13 cellular contexts compared by ENCODE assay signal in genomic region chr10:112875474-112876267, GRCh38.
DNase-seq lines count a peak whose midpoint lies in the region; ATAC-seq and TF ChIP-seq lines count a peak whose summit lies in the region.
"Had no signal": no experiment of that assay in that cellular context is flagged by ENCODE, and none has a peak within 500 bp of the region (broad histone marks: within the 10 kb centered on the region; RNA-seq: fewer than 3 reads in every experiment).

No MANE protein-coding gene starts in this region.

- peak; percentile 55 for ATAC-seq in GM21447 (IDR thresholded peaks at IDR 0.05; ENCODE audit: unreplicated experiment)
- peak; percentile 31; the same call in 1 of the 3 replicates for ATAC-seq in SK-N-SH treated with all-trans-retinoic acid at 6 μM for 48 hours
- no peak for ATAC-seq in HG03045 (IDR thresholded peaks at IDR 0.05; ENCODE audit: unreplicated experiment)
- ATAC-seq in psoas muscle, result no peak
- no peak for ATAC-seq in gastroesophageal sphincter

- DNase-seq in A172 (ENCODE audit: low spot score) (peak; percentile 66), glomerular visceral epithelial cell (ENCODE audit: extremely low spot score) (peak; percentile 52), psoas muscle (no peak), BE2C (no peak)
- DNase-seq: endodermal cell; H9; left ventricle myocardium inferior; NCI-H2227 treated with DMSO at 0.1 percent for 48 hours; stimulated activated naive B cell treated with anti-CD40 and anti-IgM and Interleukin-4, amounts not matched to agents 10 μg/mL and 1 μg/mL and 100 μg/mL, for 72 hours had no signal

- H3K27ac ChIP-seq in psoas muscle (no peak overlapping the region), gastroesophageal sphincter (no peak overlapping the region)
- H3K27ac ChIP-seq: left ventricle myocardium inferior had no signal

- TF ChIP-seq POLR2A in gastroesophageal sphincter (IDR thresholded peaks at IDR 0.05), result no peak

- TF ChIP-seq EP300 in gastroesophageal sphincter (IDR thresholded peaks at IDR 0.05), result no peak

- H3K9me3 ChIP-seq in psoas muscle (peaks cover 4% of the 10 kb centered on the region), gastroesophageal sphincter (peaks cover 0 to 30% (median 0%) of the 10 kb centered on the region in 3 donors), BE2C (peaks cover 4% of the 10 kb centered on the region; the same call in 1 of the 2 replicates)

- TF ChIP-seq CTCF in psoas muscle (IDR thresholded peaks at IDR 0.05) (no peak), gastroesophageal sphincter (IDR thresholded peaks at IDR 0.05) (no peak), BE2C (IDR thresholded peaks at IDR 0.05; ENCODE audit: low read depth, low read length) (no peak)

- no peak overlapping the region for H3K4me3 ChIP-seq in psoas muscle
- H3K4me3 ChIP-seq in gastroesophageal sphincter, result no peak overlapping the region
- no peak overlapping the region for H3K4me3 ChIP-seq in BE2C (ENCODE audit: low read depth, low read length)
- H3K4me3 ChIP-seq: left ventricle myocardium inferior had no signal

- H3K27me3 ChIP-seq in psoas muscle (ENCODE audit: insufficient read depth in 3 of 3, low read length in 2 of 3), result no peaks in the 10 kb centered on the region
- no peaks in the 10 kb centered on the region for H3K27me3 ChIP-seq in gastroesophageal sphincter
- no peaks in the 10 kb centered on the region for H3K27me3 ChIP-seq in BE2C

- WGBS in psoas muscle, 3 donors, result 62 to 68% (median 63%) methylated on average over 5 of the region's 5 CpGs
- WGBS in gastroesophageal sphincter (ENCODE audit: low coverage in 1 of 2), 2 donors, result 61 to 80% methylated on average over 3 to 4 of the region's 5 CpGs

- no peaks in the 10 kb centered on the region for H3K36me3 ChIP-seq in psoas muscle (ENCODE audit: insufficient read depth in 1 of 2, low read depth in 1 of 2)
- no peaks in the 10 kb centered on the region for H3K36me3 ChIP-seq in gastroesophageal sphincter
- no peaks in the 10 kb centered on the region for H3K36me3 ChIP-seq in BE2C
- H3K36me3 ChIP-seq: left ventricle myocardium inferior had no signal

- intact Hi-C loops in psoas muscle (cut with DNase I), result no loop called here

- H3K4me1 ChIP-seq in psoas muscle (no peaks in the 10 kb centered on the region), gastroesophageal sphincter (no peaks in the 10 kb centered on the region), BE2C (no peaks in the 10 kb centered on the region; the same call in 1 of the 2 replicates)
- H3K4me1 ChIP-seq: left ventricle myocardium inferior had no signal

TF ChIP-seq in SK-N-SH treated with all-trans-retinoic acid at 6 μM for 48 hours, 23 proteins besides CTCF, POLR2A, EP300 and RAD21:
- TF ChIP-seq ESRRG (CRISPR knock-in tag; IDR thresholded peaks at IDR 0.05) (no peak), BACH2 (CRISPR knock-in tag; IDR thresholded peaks at IDR 0.05; ENCODE audit: borderline replicate concordance) (no peak)

Comparison
In these comparisons a context has a peak if more than half of its experiments do, and no peak if none do; other contexts are left out.
1. DNase-seq: peak in A172 (single experiment) and glomerular visceral epithelial cell (single experiment); none in psoas muscle (0 of 2) and BE2C (single experiment).
2. ATAC-seq: peak in GM21447 (single experiment) and SK-N-SH treated with all-trans-retinoic acid at 6 μM for 48 hours (single experiment); none in HG03045 (single experiment), psoas muscle (0 of 4) and gastroesophageal sphincter (single experiment).